Comparison of ENCODE assay signal across 11 cellular contexts in genomic region chr7:37446371-37446770, GRCh38. TPM values are rescaled to one million over a fixed set of nuclear protein-coding genes. Genes with fewer than 3 reads are reported as not detected.
DNase-seq lines count a peak whose midpoint lies in the region; ATAC-seq and TF ChIP-seq lines count a peak whose summit lies in the region.
"Had no signal": no experiment of that assay in that cellular context is flagged by ENCODE, and none has a peak within 500 bp of the region (broad histone marks: within the 10 kb centered on the region; RNA-seq: fewer than 3 reads in every experiment).

No MANE protein-coding gene starts in this region.

- H2AFZ ChIP-seq in neural progenitor cell (replicated peaks): no peak overlapping the region

- no peak overlapping the region for H3K4me3 ChIP-seq in CD4-positive, alpha-beta memory T cell (ENCODE audit: low read length in 2 of 2)
- H3K4me3 ChIP-seq in dorsolateral prefrontal cortex (peak overlapping the region in 33 of 59 donors; percentile 14 to 97 (median 86)), neural progenitor cell (no peak overlapping the region)

- no peak for DNase-seq in CD4-positive, alpha-beta memory T cell
- DNase-seq in M059J (ENCODE audit: low read depth): peak; percentile 54
- no peak for DNase-seq in dorsolateral prefrontal cortex
- DNase-seq in neural progenitor cell (ENCODE audit: low spot score): no peak
- DNase-seq in NCI-H524 (lab: John Stamatoyannopoulos, UW): no peak
- no peak for DNase-seq in foreskin melanocyte
- DNase-seq: foreskin keratinocyte, NCI-H1417, right cardiac atrium had no signal

- H3K27me3 Mint-ChIP-seq in CD4-positive, alpha-beta memory T cell: peaks cover 2 to 3% of the 10 kb centered on the region in 2 donors
- H3K27me3 Mint-ChIP-seq in neural progenitor cell (ENCODE audit: insufficient read depth, low read depth): peaks cover 13% of the 10 kb centered on the region

- H4K20me1 ChIP-seq in neural progenitor cell (ENCODE audit: low read depth): no peaks in the 10 kb centered on the region

- H3F3A ChIP-seq in neural progenitor cell (ENCODE audit: low read depth): peaks cover 22% of the 10 kb centered on the region

- no peaks in the 10 kb centered on the region for H3K27me3 ChIP-seq in CD4-positive, alpha-beta memory T cell (ENCODE audit: insufficient read depth, low read length)
- H3K27me3 ChIP-seq in dorsolateral prefrontal cortex (peaks cover 0 to 9% (median 0%) of the 10 kb centered on the region in 45 donors), neural progenitor cell (peaks cover 26% of the 10 kb centered on the region)

- no peak for ATAC-seq in GM21619 (IDR thresholded peaks at IDR 0.05; ENCODE audit: unreplicated experiment)
- ATAC-seq in GM18867 (IDR thresholded peaks at IDR 0.05; ENCODE audit: unreplicated experiment): no peak
- ATAC-seq: foreskin keratinocyte had no signal

- peaks cover 7% of the 10 kb centered on the region for H3K79me2 ChIP-seq in neural progenitor cell (ENCODE audit: low read depth)

- H3K36me3 Mint-ChIP-seq in CD4-positive, alpha-beta memory T cell: peaks cover 11 to 36% of the 10 kb centered on the region in 2 donors
- peaks cover 6% of the 10 kb centered on the region for H3K36me3 Mint-ChIP-seq in neural progenitor cell

- CTCF ChIA-PET in CD4-positive, alpha-beta memory T cell (lab: Charles Lee; ENCODE audit: partially characterized antibody): interaction anchor here (1.0 to 6.9 kb wide), 7 partner anchors 29 to 136 kb away, joined by 4 to 76 read pairs (median 15); no protein-coding TSS in a partner anchor

- peaks cover 68% of the 10 kb centered on the region for H3K4me1 ChIP-seq in CD4-positive, alpha-beta memory T cell (ENCODE audit: insufficient read depth, low read length)
- H3K4me1 ChIP-seq in neural progenitor cell: peaks cover 20% of the 10 kb centered on the region
- H3K4me1 ChIP-seq: foreskin keratinocyte had no signal

- peaks cover 0 to 13% (median 3%) of the 10 kb centered on the region in 8 donors for H3K9me3 Mint-ChIP-seq in CD4-positive, alpha-beta memory T cell
- H3K9me3 Mint-ChIP-seq in neural progenitor cell: no peaks in the 10 kb centered on the region

- H3K4me3 Mint-ChIP-seq in CD4-positive, alpha-beta memory T cell: peak overlapping the region; percentile 94 to 99 (median 97)
- H3K4me3 Mint-ChIP-seq in neural progenitor cell: peak overlapping the region; percentile 95

- intact Hi-C loops in CD4-positive, alpha-beta memory T cell (cut with micrococcal nuclease): loop anchor here (5.0 kb wide), 1 partner anchor 724 kb away; the partner anchor contains the start of gene AOAH
- intact Hi-C loops in dorsolateral prefrontal cortex (cut with DNase I): loop anchor here (5.0 to 10.0 kb wide), 5 partner anchors 59 to 388 kb away; no protein-coding TSS in a partner anchor

- TF ChIP-seq CTCF in dorsolateral prefrontal cortex (IDR thresholded peaks at IDR 0.05 in 54 of 56, conservative IDR thresholded peaks at IDR 0.05 in 2 of 56; ENCODE audit: low read depth in 1 of 56, partially characterized antibody in 56 of 56): no peak
- no peak for TF ChIP-seq CTCF in neural progenitor cell (IDR thresholded peaks at IDR 0.05)

- no peaks in the 10 kb centered on the region for H3K9me3 ChIP-seq in CD4-positive, alpha-beta memory T cell (ENCODE audit: control insufficient read depth in 1 of 2, low read length in 2 of 2)
- no peaks in the 10 kb centered on the region for H3K9me3 ChIP-seq in neural progenitor cell (ENCODE audit: low read depth)

- no peak overlapping the region for H3K27ac ChIP-seq in CD4-positive, alpha-beta memory T cell (ENCODE audit: low read depth, low read length)
- H3K27ac ChIP-seq in dorsolateral prefrontal cortex: peak overlapping the region in 54 of 59 donors; percentile 21 to 99 (median 89)
- H3K27ac ChIP-seq in neural progenitor cell: no peak overlapping the region
- H3K27ac ChIP-seq: foreskin keratinocyte had no signal

- no peak overlapping the region for H3K4me2 ChIP-seq in neural progenitor cell

- H3K27ac Mint-ChIP-seq in CD4-positive, alpha-beta memory T cell: peak overlapping the region; percentile 95 to 100 (median 98)
- H3K27ac Mint-ChIP-seq in neural progenitor cell: peak overlapping the region; percentile 15

- POLR2A ChIA-PET in CD4-positive, alpha-beta memory T cell (lab: Charles Lee; ENCODE audit: partially characterized antibody): interaction anchor here (1.1 to 7.3 kb wide), 7 partner anchors 7 to 104 kb away, joined by 3 to 123 read pairs (median 27); no protein-coding TSS in a partner anchor

- no peak overlapping the region for H3K9ac ChIP-seq in neural progenitor cell

- no peaks in the 10 kb centered on the region for H3K36me3 ChIP-seq in CD4-positive, alpha-beta memory T cell (ENCODE audit: insufficient read depth, low read length)
- H3K36me3 ChIP-seq in neural progenitor cell: no peaks in the 10 kb centered on the region

- peaks cover 58 to 86% (median 72%) of the 10 kb centered on the region in 4 donors for H3K4me1 Mint-ChIP-seq in CD4-positive, alpha-beta memory T cell
- peaks cover 38% of the 10 kb centered on the region for H3K4me1 Mint-ChIP-seq in neural progenitor cell

RNA-seq across cellular contexts. Expression of gene ELMO1, which starts 2.3 kb away (rescaled TPM):
- total RNA-seq in CD4-positive, alpha-beta memory T cell: 100 to 1,000 TPM; 123 to 131 TPM
- 10 to 100 TPM; 45.1 to 99.4 TPM for polyA plus RNA-seq in CD4-positive, alpha-beta memory T cell
- total RNA-seq in M059J (2014; rRNA removed; shearing (Covaris generic)): 21.7 and 36.3 TPM in 2 replicates
- total RNA-seq in dorsolateral prefrontal cortex (100 to 1,000 TPM in 119 of 120 experiments, 10 to 100 TPM in 1; 96.6 to 391 (median 224) TPM), neural progenitor cell (ENCODE audit: low replicate concordance) (22.0 and 27.0 TPM in 2 replicates)
- total RNA-seq: foreskin keratinocyte had no signal
- polyA plus RNA-seq: foreskin keratinocyte had no signal

Comparison
In these comparisons a context has a peak if more than half of its experiments do, and no peak if none do; other contexts are left out.
1. H3K27ac ChIP-seq: peak in dorsolateral prefrontal cortex (54 of 59); none in CD4-positive, alpha-beta memory T cell (single experiment) and neural progenitor cell (single experiment).
2. H3K4me3 ChIP-seq: peak in dorsolateral prefrontal cortex (33 of 59); none in CD4-positive, alpha-beta memory T cell (0 of 2) and neural progenitor cell (single experiment).